ENCODE assay signal across 14 cellular contexts in the genomic region with DNA sequence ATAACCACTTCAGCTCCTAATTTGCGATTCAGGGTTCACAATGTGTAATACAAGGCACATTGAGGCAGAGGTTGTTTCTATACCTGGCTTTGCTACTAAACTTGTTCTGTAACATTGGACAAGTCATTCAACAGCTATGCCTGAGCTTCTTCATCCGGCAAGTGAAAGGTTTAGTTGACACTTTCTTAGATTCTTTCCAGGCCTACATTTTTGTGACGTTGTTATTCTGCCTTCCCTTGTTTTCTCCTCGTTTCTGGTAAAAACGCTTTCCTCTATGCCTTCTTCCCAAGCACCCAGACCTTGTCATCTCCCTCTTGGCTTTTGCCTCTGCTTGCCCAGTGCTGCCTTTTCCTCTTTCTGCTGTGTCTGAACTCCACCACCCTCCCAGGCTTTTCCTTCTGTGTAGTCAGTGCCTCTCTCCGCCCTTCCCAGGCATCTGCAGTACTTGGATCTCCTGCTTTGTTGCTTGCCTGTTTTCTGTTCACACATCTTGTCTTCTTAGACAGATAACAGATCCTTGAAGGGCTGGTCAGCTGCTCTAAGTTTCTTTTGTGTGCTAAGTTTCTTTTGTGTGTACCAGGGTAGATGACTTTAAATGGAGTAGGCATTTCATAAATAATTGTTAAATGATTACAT. TPM values are rescaled to one million over a fixed set of nuclear protein-coding genes. Genes with fewer than 3 reads are reported as not detected.
A peak's percentile ranks its signal among the peaks of the same experiment; 100 is the strongest.
DNase-seq lines count a peak whose midpoint lies in the region; ATAC-seq and TF ChIP-seq lines count a peak whose summit lies in the region.
"Had no signal": no experiment of that assay in that cellular context is flagged by ENCODE, and none has a peak within 500 bp of the region (broad histone marks: within the 10 kb centered on the region; RNA-seq: fewer than 3 reads in every experiment).

No MANE protein-coding gene starts in this region.

- DNase-seq in right atrium auricular region (ENCODE audit: low spot score) (no peak), Right ventricle myocardium superior (no peak), fibroblast of the aortic adventitia (ENCODE audit: low read depth) (peak; percentile 57), psoas muscle (no peak), vagina (ENCODE audit: extremely low spot score in 2 of 2) (no peak), dedifferentiated amniotic fluid mesenchymal stem cell (ENCODE audit: extremely low spot score) (no peak), cerebellar nuclear complex (lab: John Stamatoyannopoulos, UW) (no peak)
- DNase-seq: activated CD4-positive, alpha-beta memory T cell treated with anti-CD3 and anti-CD28 coated beads, Interleukin-2, amount 10 ng/mL, durations not matched to agents 7 days and 5 days; CD8-positive, alpha-beta T cell; dorsolateral prefrontal cortex; naive thymus-derived CD4-positive, alpha-beta T cell; NCI-H345; stimulated activated CD4-positive, alpha-beta T cell treated with anti-CD3 and anti-CD28 coated beads, Interleukin-4, amount 100 ng/mL, for 1 hour had no signal

- ATAC-seq in Right ventricle myocardium superior (ENCODE audit: poor library complexity) = no peak
- ATAC-seq in psoas muscle = no peak
- ATAC-seq in HG03175 (IDR thresholded peaks at IDR 0.05; ENCODE audit: unreplicated experiment) = no peak
- ATAC-seq: CD8-positive, alpha-beta T cell; naive thymus-derived CD4-positive, alpha-beta T cell had no signal

- H3K4me3 ChIP-seq in right atrium auricular region (no peak overlapping the region), fibroblast of the aortic adventitia (ENCODE audit: low read depth, low read length) (no peak overlapping the region), psoas muscle (no peak overlapping the region), vagina (no peak overlapping the region)

- no peaks in the 10 kb centered on the region for H3K27me3 ChIP-seq in right atrium auricular region
- no peaks in the 10 kb centered on the region for H3K27me3 ChIP-seq in psoas muscle (ENCODE audit: insufficient read depth in 3 of 3, low read length in 2 of 3)
- H3K27me3 ChIP-seq in vagina = no peaks in the 10 kb centered on the region
- H3K27me3 ChIP-seq: dorsolateral prefrontal cortex had no signal

- intact Hi-C loops in Right ventricle myocardium superior (cut with DNase I) (loop anchor here (10.0 kb wide), 2 partner anchors 128 to 142 kb away; no protein-coding TSS in a partner anchor), psoas muscle (cut with DNase I) (loop anchor here (5.0 to 10.0 kb wide), 2 partner anchors 92 to 144 kb away; no protein-coding TSS in a partner anchor), vagina (cut with DNase I) (no loop called here)

- H3K9me3 ChIP-seq in right atrium auricular region (no peaks in the 10 kb centered on the region), psoas muscle (no peaks in the 10 kb centered on the region), vagina (no peaks in the 10 kb centered on the region)

- no peak for TF ChIP-seq POLR2A in vagina (IDR thresholded peaks at IDR 0.05)

- peak overlapping the region; percentile 96 to 97 for H3K27ac ChIP-seq in right atrium auricular region
- H3K27ac ChIP-seq in psoas muscle = peak overlapping the region; percentile 99
- H3K27ac ChIP-seq in vagina = peak overlapping the region; percentile 96

- 72 to 85% (median 73%) methylated on average over 6 of the region's 6 CpGs for whole genome bisulfite sequencing in psoas muscle, 3 donors

- H3K36me3 ChIP-seq in right atrium auricular region = no peaks in the 10 kb centered on the region
- no peaks in the 10 kb centered on the region for H3K36me3 ChIP-seq in psoas muscle (ENCODE audit: insufficient read depth in 1 of 2, low read depth in 1 of 2)
- no peaks in the 10 kb centered on the region for H3K36me3 ChIP-seq in vagina

- TF ChIP-seq CTCF in right atrium auricular region (IDR thresholded peaks at IDR 0.05) (no peak), fibroblast of the aortic adventitia (IDR thresholded peaks at IDR 0.05; ENCODE audit: insufficient read depth, low read length) (no peak), psoas muscle (IDR thresholded peaks at IDR 0.05) (no peak), vagina (IDR thresholded peaks at IDR 0.05) (no peak)

- H3K4me1 ChIP-seq in right atrium auricular region (peaks cover 0 to 33% of the 10 kb centered on the region in 2 donors), psoas muscle (peaks cover 48% of the 10 kb centered on the region), vagina (peaks cover 35% of the 10 kb centered on the region)

RNA-seq across cellular contexts. Expression of a gene that starts 1.4 kb away (rescaled TPM):
- total RNA-seq in right atrium auricular region (10 to 100 TPM; 56.7 to 59.5 TPM), Right ventricle myocardium superior (45.5 TPM), fibroblast of the aortic adventitia (ENCODE audit: low replicate concordance) (29.4 and 64.7 TPM in 2 replicates), psoas muscle (100 to 1,000 TPM; 225 to 355 (median 292) TPM), vagina (45.7 TPM)
- polyA plus RNA-seq in psoas muscle = 100 to 1,000 TPM in 1 of 3 donors, 10 to 100 TPM in 2; 46.5 to 162 (median 91.8) TPM
